In genomic region chr15:50854594-50855490, GRCh38 we compare ENCODE assay signal across 11 cellular contexts. TPM values are rescaled to one million over a fixed set of nuclear protein-coding genes. Genes with fewer than 3 reads are reported as not detected.
DNase-seq lines count a peak whose midpoint lies in the region; ATAC-seq and TF ChIP-seq lines count a peak whose summit lies in the region.
"Had no signal": no experiment of that assay in that cellular context is flagged by ENCODE, and none has a peak within 500 bp of the region (broad histone marks: within the 10 kb centered on the region; RNA-seq: fewer than 3 reads in every experiment).

No MANE protein-coding gene starts in this region.

- H4K91ac ChIP-seq in neuronal stem cell (ENCODE audit: low read depth, low read length, poor library complexity), result no peak overlapping the region

- H3K27me3 Mint-ChIP-seq in CD4-positive, alpha-beta T cell, result peaks cover 5% of the 10 kb centered on the region
- peaks cover 14% of the 10 kb centered on the region for H3K27me3 Mint-ChIP-seq in activated CD4-positive, alpha-beta T cell treated with anti-CD3 and anti-CD28 coated beads, Interleukin-2, amount 10 ng/mL, durations not matched to agents 24 days and 14 days

- H3K4me1 Mint-ChIP-seq in CD4-positive, alpha-beta T cell (ENCODE audit: low read depth), result no peaks in the 10 kb centered on the region
- no peaks in the 10 kb centered on the region for H3K4me1 Mint-ChIP-seq in activated CD4-positive, alpha-beta T cell treated with anti-CD3 and anti-CD28 coated beads, Interleukin-2, amount 10 ng/mL, durations not matched to agents 24 days and 14 days

- H3K27me3 ChIP-seq in neuronal stem cell (ENCODE audit: control insufficient read depth in 3 of 3, insufficient read depth in 3 of 3, low read depth in 1 of 3, low read length in 3 of 3) (peaks cover 0 to 2% (median 0%) of the 10 kb centered on the region in 3 experiments), stomach (no peaks in the 10 kb centered on the region)
- H3K27me3 ChIP-seq in CD4-positive, alpha-beta T cell (ENCODE audit: control insufficient read depth, insufficient read depth, low read length), result no peaks in the 10 kb centered on the region

- H3K36me3 ChIP-seq in neuronal stem cell (replicated peaks in 1 of 2; ENCODE audit: control insufficient read depth in 2 of 2, insufficient read depth in 2 of 2, low read length in 2 of 2) (no peaks in the 10 kb centered on the region), stomach (no peaks in the 10 kb centered on the region)

- POLR2A ChIA-PET in CD4-positive, alpha-beta T cell (lab: Charles Lee), result no interaction called here

- H3K4me2 ChIP-seq in neuronal stem cell (ENCODE audit: insufficient read depth, low read length, poor library complexity, severe bottlenecking), result no peak overlapping the region

- H3K14ac ChIP-seq in neuronal stem cell (ENCODE audit: low read length), result no peak overlapping the region

- no peak overlapping the region for H2BK12ac ChIP-seq in neuronal stem cell (ENCODE audit: low read length)

- H3K4me3 Mint-ChIP-seq in CD4-positive, alpha-beta T cell, result no peak overlapping the region
- no peak overlapping the region for H3K4me3 Mint-ChIP-seq in activated CD4-positive, alpha-beta T cell treated with anti-CD3 and anti-CD28 coated beads, Interleukin-2, amount 10 ng/mL, durations not matched to agents 24 days and 14 days

- no peak overlapping the region for H2BK15ac ChIP-seq in neuronal stem cell (ENCODE audit: low read length)

- no peak overlapping the region for H3K18ac ChIP-seq in neuronal stem cell (ENCODE audit: low read length)

- H3K27ac Mint-ChIP-seq in CD4-positive, alpha-beta T cell, result no peak overlapping the region
- no peak overlapping the region for H3K27ac Mint-ChIP-seq in activated CD4-positive, alpha-beta T cell treated with anti-CD3 and anti-CD28 coated beads, Interleukin-2, amount 10 ng/mL, durations not matched to agents 24 days and 14 days

- H2AFZ ChIP-seq in neuronal stem cell (ENCODE audit: low read length), result no peak overlapping the region

- intact Hi-C loops in CD4-positive, alpha-beta T cell (cut with DNase I, micrococcal nuclease), result no loop called here
- intact Hi-C loops in stomach (cut with DNase I; ENCODE audit: low total_unique reads), result no loop called here
- intact Hi-C loops in activated CD4-positive, alpha-beta T cell treated with anti-CD3 and anti-CD28 coated beads, Interleukin-2, amount 10 ng/mL, durations not matched to agents 24 days and 14 days (cut with micrococcal nuclease), result no loop called here

- no peak overlapping the region for H3K4ac ChIP-seq in neuronal stem cell (ENCODE audit: low read length)

- H3K9me3 ChIP-seq in neuronal stem cell (replicated peaks in 1 of 2; ENCODE audit: control insufficient read depth in 2 of 2, insufficient read depth in 1 of 2, low read depth in 1 of 2, low read length in 2 of 2) (no peaks in the 10 kb centered on the region), stomach (no peaks in the 10 kb centered on the region)
- H3K9me3 ChIP-seq in CD4-positive, alpha-beta T cell (ENCODE audit: control insufficient read depth, low read length), result no peaks in the 10 kb centered on the region

- H3K27ac ChIP-seq in neuronal stem cell (replicated peaks; ENCODE audit: low read length), result no peak overlapping the region
- H3K27ac ChIP-seq in CD4-positive, alpha-beta T cell (ENCODE audit: low read depth, low read length), result no peak overlapping the region
- H3K27ac ChIP-seq in stomach, result no peak overlapping the region

- no peak for TF ChIP-seq POLR2A in stomach (IDR thresholded peaks at IDR 0.05)

- no peaks in the 10 kb centered on the region for H3K36me3 Mint-ChIP-seq in CD4-positive, alpha-beta T cell (ENCODE audit: low read depth)
- no peaks in the 10 kb centered on the region for H3K36me3 Mint-ChIP-seq in activated CD4-positive, alpha-beta T cell treated with anti-CD3 and anti-CD28 coated beads, Interleukin-2, amount 10 ng/mL, durations not matched to agents 24 days and 14 days (ENCODE audit: low read depth)

- peak; percentile 76 for DNase-seq in GM12865 (ENCODE audit: low read depth)
- peak; percentile 13 for DNase-seq in fibroblast of the conjunctiva (ENCODE audit: low read depth)
- no peak for DNase-seq in neuronal stem cell (ENCODE audit: low spot score)
- no peak for DNase-seq in CD4-positive, alpha-beta T cell
- DNase-seq in stomach, result no peak
- DNase-seq in activated CD4-positive, alpha-beta T cell treated with anti-CD3 and anti-CD28 coated beads, Interleukin-2, amount 10 ng/mL, durations not matched to agents 24 days and 14 days, result no peak
- DNase-seq: activated T-cell treated with anti-CD3 and anti-CD28 coated beads for 4 hours, DND-41, NCI-H187 treated with DMSO at 0.1 percent for 48 hours had no signal

- no peak overlapping the region for H4K8ac ChIP-seq in neuronal stem cell (ENCODE audit: low read depth, low read length)

- TF ChIP-seq CTCF in GM12865 (IDR thresholded peaks at IDR 0.05; ENCODE audit: insufficient read depth, low read depth, low read length, missing control alignments), result no peak
- TF ChIP-seq CTCF in CD4-positive, alpha-beta T cell (IDR thresholded peaks at IDR 0.05), result no peak
- no peak for TF ChIP-seq CTCF in stomach (IDR thresholded peaks at IDR 0.05)

- CTCF ChIA-PET in CD4-positive, alpha-beta T cell (lab: Charles Lee), result no interaction called here

- H3K4me1 ChIP-seq in neuronal stem cell (ENCODE audit: control insufficient read depth in 2 of 2, insufficient read depth in 1 of 2, low read depth in 1 of 2, low read length in 2 of 2) (peaks cover 0 to 2% of the 10 kb centered on the region in 2 donors), stomach (peaks cover 0 to 27% (median 0%) of the 10 kb centered on the region in 4 donors)

- H3K4me3 ChIP-seq in GM12865 (ENCODE audit: low read depth, low read length) (no peak overlapping the region), neuronal stem cell (ENCODE audit: low read length in 2 of 2) (no peak overlapping the region), stomach (no peak overlapping the region)

- no peak for TF ChIP-seq EP300 in stomach (IDR thresholded peaks at IDR 0.05)

- peak; percentile 94 for ATAC-seq in GM21529 (IDR thresholded peaks at IDR 0.05; ENCODE audit: unreplicated experiment)
- ATAC-seq in HG03558 (IDR thresholded peaks at IDR 0.05; ENCODE audit: extremely low read depth, unreplicated experiment), result peak; percentile 94
- no peak for ATAC-seq in CD4-positive, alpha-beta T cell (ENCODE audit: poor library complexity)

- no peak overlapping the region for H2BK5ac ChIP-seq in neuronal stem cell (ENCODE audit: low read length)

- no peak overlapping the region for H2BK120ac ChIP-seq in neuronal stem cell (ENCODE audit: low read depth, low read length)

- H3K9me3 Mint-ChIP-seq in CD4-positive, alpha-beta T cell, result no peaks in the 10 kb centered on the region
- H3K9me3 Mint-ChIP-seq in activated CD4-positive, alpha-beta T cell treated with anti-CD3 and anti-CD28 coated beads, Interleukin-2, amount 10 ng/mL, durations not matched to agents 24 days and 14 days, result peaks cover 4% of the 10 kb centered on the region

- no peak overlapping the region for H2AK5ac ChIP-seq in neuronal stem cell (ENCODE audit: low read depth, low read length)

- WGBS in neuronal stem cell (ENCODE audit: extremely low coverage in 2 of 2, insufficient read length in 2 of 2, insufficient replicate concordance in 1 of 2), 2 donors, result no CpG with 5 or more reads among the region's 4 CpGs
- 79 to 91% (median 83%) methylated on average over 4 of the region's 4 CpGs for WGBS in stomach, 5 donors

- H3K23ac ChIP-seq in neuronal stem cell (ENCODE audit: low read depth, low read length, poor library complexity), result no peak overlapping the region

- no peaks in the 10 kb centered on the region for H3K79me1 ChIP-seq in neuronal stem cell (ENCODE audit: low read depth, low read length)

- no peak overlapping the region for H3K9ac ChIP-seq in neuronal stem cell (ENCODE audit: low read depth, low read length, poor library complexity)

RNA-seq across cellular contexts. Expression of gene AP4E1, which starts 53.6 kb away (rescaled TPM):
- 3.5 TPM for polyA plus RNA-seq in neuronal stem cell (2013, experiment 1 of 2)
- 3.9 TPM for polyA plus RNA-seq in neuronal stem cell (2013, experiment 2 of 2)
- total RNA-seq in CD4-positive, alpha-beta T cell, result 1 to 10 TPM; 6.3 to 6.6 TPM
- 10 to 100 TPM in 3 of 5 donors, 1 to 10 TPM in 2; 6.7 to 31.9 (median 11.1) TPM for total RNA-seq in stomach
- polyA plus RNA-seq in stomach, result 1 to 10 TPM; 1.8 to 2.6 (median 2.0) TPM
- total RNA-seq in activated CD4-positive, alpha-beta T cell treated with anti-CD3 and anti-CD28 coated beads, Interleukin-2, amount 10 ng/mL, durations not matched to agents 24 days and 14 days, result 16.5 TPM in 2 replicates

Comparison
In these comparisons a context has a peak if more than half of its experiments do, and no peak if none do; other contexts are left out.
1. DNase-seq: peak in GM12865 (single experiment) and fibroblast of the conjunctiva (single experiment); none in neuronal stem cell (single experiment), CD4-positive, alpha-beta T cell (0 of 10), stomach (single experiment) and activated CD4-positive, alpha-beta T cell treated with anti-CD3 and anti-CD28 coated beads, Interleukin-2, amount 10 ng/mL, durations not matched to agents 24 days and 14 days (single experiment).